14 cellular contexts compared by ENCODE assay signal in genomic region chr5:157116483-157116954, GRCh38. TPM values are rescaled to one million over a fixed set of nuclear protein-coding genes. Genes with fewer than 3 reads are reported as not detected.
DNase-seq lines count a peak whose midpoint lies in the region; ATAC-seq, FAIRE-seq and TF ChIP-seq lines count a peak whose summit lies in the region.
"Had no signal": no experiment of that assay in that cellular context is flagged by ENCODE, and none has a peak within 500 bp of the region (broad histone marks: within the 10 kb centered on the region; RNA-seq: fewer than 3 reads in every experiment).

No MANE protein-coding gene starts in this region.

- H3K4me3 Mint-ChIP-seq in activated naive CD8-positive, alpha-beta T cell treated with anti-CD3 and anti-CD28 coated beads for 36 hours: peak overlapping the region; percentile 47
- H3K4me3 Mint-ChIP-seq: nephron had no signal

- H3K9me3 Mint-ChIP-seq in activated naive CD8-positive, alpha-beta T cell treated with anti-CD3 and anti-CD28 coated beads for 36 hours: peaks cover 5% of the 10 kb centered on the region

- H3K9me3 ChIP-seq in body of pancreas (no peaks in the 10 kb centered on the region), WERI-Rb-1 (ENCODE audit: severe bottlenecking) (peaks cover 6% of the 10 kb centered on the region)
- H3K9me3 ChIP-seq: testis had no signal

- intact Hi-C loops in body of pancreas (cut with DNase I): no loop called here

- H3K27me3 ChIP-seq in body of pancreas: no peaks in the 10 kb centered on the region
- H3K27me3 ChIP-seq in WERI-Rb-1 (ENCODE audit: insufficient read depth, low read depth, severe bottlenecking): no peaks in the 10 kb centered on the region
- H3K27me3 ChIP-seq: testis had no signal

- no peak for TF ChIP-seq POLR2A in body of pancreas (IDR thresholded peaks at IDR 0.05)

- no peaks in the 10 kb centered on the region for H3K27me3 Mint-ChIP-seq in activated naive CD8-positive, alpha-beta T cell treated with anti-CD3 and anti-CD28 coated beads for 36 hours

- WGBS in body of pancreas, 2 donors: 65 to 80% methylated on average over 6 of the region's 6 CpGs

- peaks cover 28% of the 10 kb centered on the region for H3K4me1 Mint-ChIP-seq in activated naive CD8-positive, alpha-beta T cell treated with anti-CD3 and anti-CD28 coated beads for 36 hours
- H3K4me1 Mint-ChIP-seq: nephron had no signal

- H3K4me3 ChIP-seq in body of pancreas: no peak overlapping the region
- H3K4me3 ChIP-seq in WERI-Rb-1 (ENCODE audit: low read depth, low read length): no peak overlapping the region
- H3K4me3 ChIP-seq: testis had no signal

- H3K36me3 Mint-ChIP-seq in activated naive CD8-positive, alpha-beta T cell treated with anti-CD3 and anti-CD28 coated beads for 36 hours: peaks cover 4% of the 10 kb centered on the region

- H3K36me3 ChIP-seq in body of pancreas (replicated peaks in 1 of 2; ENCODE audit: insufficient read depth in 1 of 2, low read depth in 2 of 2) (no peaks in the 10 kb centered on the region), WERI-Rb-1 (no peaks in the 10 kb centered on the region)

- ATAC-seq in GM19328 (IDR thresholded peaks at IDR 0.05; ENCODE audit: unreplicated experiment) (peak; percentile 56), HG03066 (IDR thresholded peaks at IDR 0.05; ENCODE audit: low read depth, unreplicated experiment) (peak; percentile 53), body of pancreas (no peak)

- TF ChIP-seq CTCF in body of pancreas (IDR thresholded peaks at IDR 0.05): no peak
- TF ChIP-seq CTCF in WERI-Rb-1 (IDR thresholded peaks at IDR 0.05; ENCODE audit: low read depth, low read length): no peak

- H3K27ac Mint-ChIP-seq in activated naive CD8-positive, alpha-beta T cell treated with anti-CD3 and anti-CD28 coated beads for 36 hours: peak overlapping the region; percentile 78
- H3K27ac Mint-ChIP-seq: nephron had no signal

- FAIRE-seq in GM18507 (lab: Jason Lieb, UNC): peak; percentile 78
- no peak for FAIRE-seq in RCC 7860 (lab: Jason Lieb, UNC)

- H3K4me1 ChIP-seq in body of pancreas: no peaks in the 10 kb centered on the region
- H3K4me1 ChIP-seq: testis had no signal

- H3K27ac ChIP-seq in body of pancreas (no peak overlapping the region), WERI-Rb-1 (no peak overlapping the region)
- H3K27ac ChIP-seq: KMS-11, testis had no signal

- DNase-seq in GM18507 (ENCODE audit: extremely low spot score, insufficient read length, low read depth) (peak; percentile 9), body of pancreas (no peak), WERI-Rb-1 (no peak), RCC 7860 (ENCODE audit: low spot score) (no peak)
- DNase-seq in activated naive CD8-positive, alpha-beta T cell treated with anti-CD3 and anti-CD28 coated beads for 36 hours: peak; percentile 61
- DNase-seq: DMS79 treated with DMSO at 0.1 percent for 48 hours, H7, NCI-H526, testis had no signal

RNA-seq across cellular contexts. Expression of gene HAVCR2, which starts 7.7 kb away (rescaled TPM):
- 10 to 100 TPM; 24.6 to 25.2 TPM for total RNA-seq in activated naive CD8-positive, alpha-beta T cell treated with anti-CD3 and anti-CD28 coated beads for 36 hours
- total RNA-seq in body of pancreas: 10 to 100 TPM in 1 of 2 donors, 1 to 10 TPM in 1; 2.3 to 12.2 TPM

RNA-seq across cellular contexts. Expression of gene MED7, which starts 26.1 kb away (rescaled TPM):
- total RNA-seq in activated naive CD8-positive, alpha-beta T cell treated with anti-CD3 and anti-CD28 coated beads for 36 hours: 10 to 100 TPM; 14.2 to 15.4 TPM
- total RNA-seq in body of pancreas: 1 to 10 TPM; 4.9 to 6.0 TPM

RNA-seq across cellular contexts. Expression of gene GARIN3, which starts 49.5 kb away (rescaled TPM):
- total RNA-seq in activated naive CD8-positive, alpha-beta T cell treated with anti-CD3 and anti-CD28 coated beads for 36 hours: under 1 TPM; 0.46 to 0.47 TPM
- total RNA-seq in body of pancreas: not detected
- total RNA-seq: H7; T-helper 1 cell treated with Interleukin-12 subunit alpha and Interleukin-12 subunit beta and Interleukin-4 antibody, amounts not matched to agents 30 ng/mL and 1 ng/mL, for 36 hours had no signal

RNA-seq across cellular contexts. Expression of gene HAVCR1, which starts 57.6 kb away (rescaled TPM):
- total RNA-seq in activated naive CD8-positive, alpha-beta T cell treated with anti-CD3 and anti-CD28 coated beads for 36 hours: under 1 TPM; 0.22 to 0.89 TPM
- not detected for total RNA-seq in body of pancreas
- total RNA-seq: H7 had no signal

Comparison
In these comparisons a context has a peak if more than half of its experiments do, and no peak if none do; other contexts are left out.
1. DNase-seq: peak in GM18507 (single experiment) and activated naive CD8-positive, alpha-beta T cell treated with anti-CD3 and anti-CD28 coated beads for 36 hours (single experiment); none in body of pancreas (0 of 4), WERI-Rb-1 (single experiment) and RCC 7860 (single experiment).